ENCODE assay signal across 5 cellular contexts in the genomic region with DNA sequence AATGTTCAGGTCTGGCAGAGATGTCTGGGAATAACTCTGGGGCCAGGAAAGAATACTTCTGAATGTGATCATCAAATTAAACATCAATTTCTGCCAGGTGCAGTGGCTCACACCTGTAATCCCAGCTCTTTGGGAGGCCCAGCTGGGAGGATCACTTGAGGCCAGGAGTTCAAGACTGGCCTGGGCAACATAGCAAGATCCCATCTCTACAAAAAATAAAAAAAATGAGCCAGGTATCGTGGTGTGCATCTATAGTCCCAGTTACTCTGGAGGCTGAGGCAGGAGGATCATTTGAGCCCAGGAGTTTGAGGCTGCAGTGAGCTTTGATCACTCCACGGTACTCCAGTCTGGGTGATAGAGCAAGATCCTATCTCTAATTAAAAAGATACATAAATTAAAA.
DNase-seq lines count a peak whose midpoint lies in the region; ATAC-seq, FAIRE-seq and TF ChIP-seq lines count a peak whose summit lies in the region.
"Not testable (repeated sequence)": the region's sequence is repeated elsewhere in the genome, so short reads cannot be mapped to it uniquely, and the experiment has no call there.

No MANE protein-coding gene starts in this region.

- ATAC-seq in K562 = not testable (repeated sequence)

- not testable (repeated sequence) for H3K9me3 ChIP-seq in HEK293 (ENCODE audit: control insufficient read depth, insufficient read depth, low read depth, low read length); K562 (replicated peaks; ENCODE audit: control insufficient read depth, insufficient read depth, low read depth, low read length); esophagus muscularis mucosa; neuronal stem cell (replicated peaks in 1 of 2; ENCODE audit: control insufficient read depth in 2 of 2, insufficient read depth in 1 of 2, low read depth in 1 of 2, low read length in 2 of 2)

- not testable (repeated sequence) for H3K79me1 ChIP-seq in neuronal stem cell (ENCODE audit: low read depth, low read length)

- CTCF ChIA-PET in HEK293 (lab: Yijun Ruan, JAX) = interaction anchor here (0.9 kb wide), 1 partner anchor 40 kb away, joined by 4 read pairs; no protein-coding TSS in a partner anchor
- CTCF ChIA-PET in K562 (lab: Yijun Ruan, JAX; ENCODE audit: low intra/inter-chr PET ratio) = not testable (repeated sequence)

- not testable (repeated sequence) for H2BK120ac ChIP-seq in neuronal stem cell (ENCODE audit: low read depth, low read length)

- WGBS in K562 (ENCODE audit: insufficient coverage, low coverage, missing lambda C conversion rate) = 11% methylated on average over 2 of the region's 2 CpGs
- WGBS in esophagus muscularis mucosa = 93% methylated on average over 2 of the region's 2 CpGs
- no CpG with 5 or more reads among the region's 2 CpGs for WGBS in neuronal stem cell (ENCODE audit: extremely low coverage in 2 of 2, insufficient read length in 2 of 2, insufficient replicate concordance in 1 of 2), 2 donors

- not testable (repeated sequence) for TF ChIP-seq CTCF in HEK293 (tag by site-specific recombination; IDR thresholded peaks at IDR 0.05); VCaP (conservative IDR thresholded peaks at IDR 0.05); K562 (IDR thresholded peaks at IDR 0.05 in 2 of 3, conservative IDR thresholded peaks at IDR 0.05 in 1 of 3; ENCODE audit: insufficient read depth in 2 of 3, low read depth in 1 of 3, low read length in 3 of 3); esophagus muscularis mucosa (IDR thresholded peaks at IDR 0.05)

- TF ChIP-seq EP300 in K562 (IDR thresholded peaks at IDR 0.05; ENCODE audit: low read length); esophagus muscularis mucosa (IDR thresholded peaks at IDR 0.05): not testable (repeated sequence)

- BruUV-seq in K562 (replicated peaks; lab: Mats Ljungman, UMichigan) = not testable (repeated sequence)

- H2BK15ac ChIP-seq in neuronal stem cell (ENCODE audit: low read length) = not testable (repeated sequence)

- peak overlapping the region; percentile 27 for H3K4ac ChIP-seq in neuronal stem cell (ENCODE audit: low read length)

- H2AFZ ChIP-seq in K562 (ENCODE audit: low read depth, low read length); neuronal stem cell (ENCODE audit: low read length): not testable (repeated sequence)

- not testable (repeated sequence) for FAIRE-seq in K562 (lab: Jason Lieb, UNC)

- H3K4me3 ChIP-seq in HEK293 (ENCODE audit: low read depth, low read length); K562; esophagus muscularis mucosa; neuronal stem cell (ENCODE audit: low read length in 2 of 2): not testable (repeated sequence)

- not testable (repeated sequence) for H3K4me2 ChIP-seq in K562 (ENCODE audit: insufficient read depth, low read length); neuronal stem cell (ENCODE audit: insufficient read depth, low read length, poor library complexity, severe bottlenecking)

- H4K91ac ChIP-seq in neuronal stem cell (ENCODE audit: low read depth, low read length, poor library complexity) = not testable (repeated sequence)

- H3K27me3 ChIP-seq in K562 (ENCODE audit: control insufficient read depth in 2 of 2, insufficient read depth in 2 of 2, low read length in 2 of 2); esophagus muscularis mucosa: not testable (repeated sequence)
- peaks cover 0 to 32% (median 0%) of the 10 kb centered on the region in 3 experiments for H3K27me3 ChIP-seq in neuronal stem cell (ENCODE audit: control insufficient read depth in 3 of 3, insufficient read depth in 3 of 3, low read depth in 1 of 3, low read length in 3 of 3)

- not testable (repeated sequence) for H3K27ac ChIP-seq in HEK293 (ENCODE audit: extremely low read depth, low read depth, low read length); K562 (ENCODE audit: extremely low read depth, low read depth, low read length); esophagus muscularis mucosa (replicated peaks in 1 of 4); neuronal stem cell (replicated peaks; ENCODE audit: low read length)
- peak overlapping the region; percentile 63 for H3K27ac ChIP-seq in VCaP

- in situ Hi-C loops in K562 (cut with MboI) = not testable (repeated sequence)

- H4K20me1 ChIP-seq in K562 (replicated peaks; ENCODE audit: control insufficient read depth, insufficient read depth, low read length) = not testable (repeated sequence)

- H3K79me2 ChIP-seq in K562 (ENCODE audit: control insufficient read depth, insufficient read depth, low read length) = not testable (repeated sequence)

- H3K4me1 ChIP-seq in HEK293 (ENCODE audit: control insufficient read depth, insufficient read depth, low read length) = peaks cover 23% of the 10 kb centered on the region
- peaks cover 0 to 16% of the 10 kb centered on the region in 2 experiments; a peak in 3 of 5 replicates for H3K4me1 ChIP-seq in K562 (replicated peaks in 1 of 2; ENCODE audit: control insufficient read depth in 2 of 2, insufficient read depth in 2 of 2, low read length in 2 of 2)
- peaks cover 3 to 13% (median 9%) of the 10 kb centered on the region in 4 donors for H3K4me1 ChIP-seq in esophagus muscularis mucosa
- H3K4me1 ChIP-seq in neuronal stem cell (ENCODE audit: control insufficient read depth in 2 of 2, insufficient read depth in 1 of 2, low read depth in 1 of 2, low read length in 2 of 2) = not testable (repeated sequence)

- H3K23ac ChIP-seq in neuronal stem cell (ENCODE audit: low read depth, low read length, poor library complexity) = not testable (repeated sequence)

- peak overlapping the region; percentile 24 for H3K18ac ChIP-seq in neuronal stem cell (ENCODE audit: low read length)

- H2AK5ac ChIP-seq in neuronal stem cell (ENCODE audit: low read depth, low read length) = not testable (repeated sequence)

- not testable (repeated sequence) for H3K14ac ChIP-seq in neuronal stem cell (ENCODE audit: low read length)

- not testable (repeated sequence) for TF ChIP-seq RAD21 in K562 (CRISPR knock-in tag; conservative IDR thresholded peaks at IDR 0.05 in 1 of 2, IDR thresholded peaks at IDR 0.05 in 1 of 2)

- H3K36me3 ChIP-seq in HEK293 (ENCODE audit: control insufficient read depth in 2 of 2, insufficient read depth in 1 of 2, low read length in 2 of 2); K562 (ENCODE audit: control insufficient read depth, insufficient read depth, low read length); esophagus muscularis mucosa; neuronal stem cell (replicated peaks in 1 of 2; ENCODE audit: control insufficient read depth in 2 of 2, insufficient read depth in 2 of 2, low read length in 2 of 2): not testable (repeated sequence)

- TF ChIP-seq POLR2A in K562 (conservative IDR thresholded peaks at IDR 0.05); esophagus muscularis mucosa (IDR thresholded peaks at IDR 0.05; ENCODE audit: low read depth): not testable (repeated sequence)

- intact Hi-C loops in K562 (cut with micrococcal nuclease); esophagus muscularis mucosa (cut with DNase I): not testable (repeated sequence)

- H3K9ac ChIP-seq in K562 (ENCODE audit: insufficient read depth in 1 of 2, low read depth in 2 of 2, low read length in 2 of 2); neuronal stem cell (ENCODE audit: low read depth, low read length, poor library complexity): not testable (repeated sequence)

- POLR2A ChIA-PET in HEK293 (lab: Yijun Ruan, JAX) = not testable (repeated sequence)
- POLR2A ChIA-PET in K562 (lab: Yijun Ruan, JAX) = interaction anchor here (0.7 to 1.9 kb wide), 2 partner anchors 9 to 10 kb away, joined by 3 to 5 read pairs; no protein-coding TSS in a partner anchor

- not testable (repeated sequence) for H2BK5ac ChIP-seq in neuronal stem cell (ENCODE audit: low read length)

- H2BK12ac ChIP-seq in neuronal stem cell (ENCODE audit: low read length) = not testable (repeated sequence)

- not testable (repeated sequence) for H4K8ac ChIP-seq in neuronal stem cell (ENCODE audit: low read depth, low read length)

- not testable (repeated sequence) for DNase-seq in K562 (ENCODE audit: extremely low read depth in 1 of 4, low spot score in 3 of 4); neuronal stem cell (ENCODE audit: low spot score)
- peak; percentile 24 for DNase-seq in esophagus muscularis mucosa (ENCODE audit: extremely low spot score)

- not testable (repeated sequence) for H3K9me1 ChIP-seq in K562 (ENCODE audit: control insufficient read depth, insufficient read depth, low read length)

TF ChIP-seq in HEK293, 187 proteins besides CTCF, POLR2A, EP300 and RAD21:
- TF ChIP-seq ZNF121 (tag by site-specific recombination; IDR thresholded peaks at IDR 0.05) = peak; percentile 96

TF ChIP-seq in K562, 482 proteins besides CTCF, POLR2A, EP300 and RAD21:
- peak; percentile 86 for TF ChIP-seq ZNF121 (CRISPR knock-in tag; conservative IDR thresholded peaks at IDR 0.05)
- TF ChIP-seq RBM25 (IDR thresholded peaks at IDR 0.05; ENCODE audit: low read depth, low read length, severe bottlenecking) = peak; percentile 53
